Comparison of ENCODE assay signal across 8 cellular contexts in genomic region chr14:101947904-101948665, GRCh38. TPM values are rescaled to one million over a fixed set of nuclear protein-coding genes. Genes with fewer than 3 reads are reported as not detected.
DNase-seq lines count a peak whose midpoint lies in the region; FAIRE-seq and TF ChIP-seq lines count a peak whose summit lies in the region.

No MANE protein-coding gene starts in this region.

- in situ Hi-C loops in SK-MEL-5 (cut with HindIII; ENCODE audit: low pct_unique_long_range_greater_than_20kb, low sequenced_read_pairs), result no loop called here

- H3K9me3 ChIP-seq in neuron (ENCODE audit: low read length), result no peaks in the 10 kb centered on the region

- peaks cover 6% of the 10 kb centered on the region for H3K4me1 ChIP-seq in neuron (ENCODE audit: insufficient read depth, low read length)

- H3K27me3 Mint-ChIP-seq in HFFc6 (ENCODE audit: insufficient read depth), result peaks cover 8% of the 10 kb centered on the region
- peaks cover 39% of the 10 kb centered on the region for H3K27me3 Mint-ChIP-seq in activated naive CD4-positive, alpha-beta T cell treated with anti-CD3 and anti-CD28 coated beads, Interleukin-2, amount 10 ng/mL, durations not matched to agents 7 days and 5 days

- H3K36me3 ChIP-seq in neuron (ENCODE audit: insufficient read depth, low read length), result no peaks in the 10 kb centered on the region

- no peaks in the 10 kb centered on the region for H3K9me3 Mint-ChIP-seq in HFFc6
- H3K9me3 Mint-ChIP-seq in activated naive CD4-positive, alpha-beta T cell treated with anti-CD3 and anti-CD28 coated beads, Interleukin-2, amount 10 ng/mL, durations not matched to agents 7 days and 5 days, result no peaks in the 10 kb centered on the region

- peak overlapping the region; percentile 95 for H3K27ac Mint-ChIP-seq in HFFc6
- peak overlapping the region; percentile 95 for H3K27ac Mint-ChIP-seq in activated naive CD4-positive, alpha-beta T cell treated with anti-CD3 and anti-CD28 coated beads, Interleukin-2, amount 10 ng/mL, durations not matched to agents 7 days and 5 days

- H3K27me3 ChIP-seq in neuron (ENCODE audit: insufficient read depth, low read length), result no peaks in the 10 kb centered on the region

- peak; percentile 100 for DNase-seq in GM04504 (ENCODE audit: low read depth)
- DNase-seq in HFFc6, result peak; percentile 100
- DNase-seq in NAMALWA (ENCODE audit: low spot score), result peak; percentile 100
- DNase-seq in SK-MEL-5 (ENCODE audit: low read depth, low spot score), result peak; percentile 100
- DNase-seq in activated naive CD4-positive, alpha-beta T cell treated with anti-CD3 and anti-CD28 coated beads, Interleukin-2, amount 10 ng/mL, durations not matched to agents 7 days and 5 days, result peak; percentile 100
- DNase-seq in frontal cortex (ENCODE audit: low spot score in 2 of 2), result peak; percentile 92 to 99
- DNase-seq in stromal cell of bone marrow (ENCODE audit: low read depth), result peak; percentile 100

- CTCF ChIA-PET in activated naive CD4-positive, alpha-beta T cell treated with anti-CD3 and anti-CD28 coated beads, Interleukin-2, amount 10 ng/mL, durations not matched to agents 7 days and 5 days (lab: Charles Lee), result interaction anchor here (0.7 to 2.0 kb wide), 7 partner anchors 10 to 241 kb away, joined by 3 to 6 read pairs (median 4); no protein-coding TSS in a partner anchor

- H2AFZ ChIP-seq in neuron (ENCODE audit: low read depth, low read length), result peak overlapping the region; percentile 31

- FAIRE-seq in frontal cortex (lab: Jason Lieb, UNC), result peak; percentile 93

- H3K4me1 Mint-ChIP-seq in HFFc6 (ENCODE audit: low read depth), result peaks cover 13% of the 10 kb centered on the region
- H3K4me1 Mint-ChIP-seq in activated naive CD4-positive, alpha-beta T cell treated with anti-CD3 and anti-CD28 coated beads, Interleukin-2, amount 10 ng/mL, durations not matched to agents 7 days and 5 days, result peaks cover 29% of the 10 kb centered on the region

- peak overlapping the region; percentile 72 for H3K4me3 ChIP-seq in neuron (ENCODE audit: low read length)

- peak overlapping the region; percentile 94 for H3K4me3 Mint-ChIP-seq in HFFc6
- H3K4me3 Mint-ChIP-seq in activated naive CD4-positive, alpha-beta T cell treated with anti-CD3 and anti-CD28 coated beads, Interleukin-2, amount 10 ng/mL, durations not matched to agents 7 days and 5 days, result peak overlapping the region; percentile 96

- TF ChIP-seq CTCF in HFFc6 (IDR thresholded peaks at IDR 0.05), result no peak

- peaks cover 5% of the 10 kb centered on the region; the same call in 1 of the 2 replicates for H3K36me3 Mint-ChIP-seq in HFFc6 (ENCODE audit: low read depth)
- no peaks in the 10 kb centered on the region for H3K36me3 Mint-ChIP-seq in activated naive CD4-positive, alpha-beta T cell treated with anti-CD3 and anti-CD28 coated beads, Interleukin-2, amount 10 ng/mL, durations not matched to agents 7 days and 5 days

RNA-seq across cellular contexts. Expression of gene DYNC1H1, which starts 16.3 kb away (rescaled TPM):
- total RNA-seq in HFFc6 (2021; fragmentation: NEBNext Ultra II Directional; extraction: Animal tissue kit (Norgen Biotek cat#: 25700)), result 100 to 1,000 TPM; 364 to 643 (median 408) TPM
- total RNA-seq in SK-MEL-5 (2014; rRNA removed; shearing (Covaris generic)), result 383 and 532 TPM in 2 replicates
- polyA plus RNA-seq in SK-MEL-5 (2015; cell fraction: cytosol; rRNA removed), result 478 and 590 TPM in 2 replicates
- polyA plus RNA-seq in SK-MEL-5 (2015; cell fraction: nucleus; rRNA removed), result 517 and 589 TPM in 2 replicates
- 565 TPM for total RNA-seq in frontal cortex

Comparison
In these comparisons a context has a peak if more than half of its experiments do, and no peak if none do; other contexts are left out.
1. Peak in every context shown above with its lines: DNase-seq and H3K4me3 ChIP-seq.